Comparison of ENCODE assay signal across 8 cellular contexts in genomic region chr22:38982008-38982927, GRCh38. TPM values are rescaled to one million over a fixed set of nuclear protein-coding genes. Genes with fewer than 3 reads are reported as not detected.
DNase-seq lines count a peak whose midpoint lies in the region; ATAC-seq, FAIRE-seq and TF ChIP-seq lines count a peak whose summit lies in the region.

APOBEC3B (plus strand) TSS chr22:38982347; CDS start chr22:38982454, 107 bp downstream.

- H3K36me3 Mint-ChIP-seq in activated naive CD4-positive, alpha-beta T cell treated with anti-CD3 and anti-CD28 coated beads, Interleukin-2, amount 10 ng/mL, durations not matched to agents 7 days and 5 days: peaks cover 17% of the 10 kb centered on the region

- intact Hi-C loops in Right ventricle myocardium superior (cut with DNase I): no loop called here

- peak; percentile 80 for FAIRE-seq in A549 (lab: Jason Lieb, UNC)

- H3K27ac ChIP-seq in A549 (peak within 1 kb of the TSS; percentile 75 to 95), tibial nerve (peak within 1 kb of the TSS in 3 of 4 donors; percentile 69 to 80 (median 76))

- POLR2A ChIA-PET in A549 (lab: Yijun Ruan, JAX): no interaction called here

- ATAC-seq in A549 (peak; percentile 98 to 99), GM18861 (IDR thresholded peaks at IDR 0.05; ENCODE audit: unreplicated experiment) (peak; percentile 41), HG03378 (IDR thresholded peaks at IDR 0.05; ENCODE audit: unreplicated experiment) (peak; percentile 40), Right ventricle myocardium superior (ENCODE audit: poor library complexity) (peak; percentile 99)

- H3K36me3 ChIP-seq in tibial nerve: no peaks in the 10 kb centered on the region

- TF ChIP-seq RAD21 in A549 (conservative IDR thresholded peaks at IDR 0.05 in 1 of 2, IDR thresholded peaks at IDR 0.05 in 1 of 2): no peak

- peaks cover 57% of the 10 kb centered on the region for H3K4me1 Mint-ChIP-seq in activated naive CD4-positive, alpha-beta T cell treated with anti-CD3 and anti-CD28 coated beads, Interleukin-2, amount 10 ng/mL, durations not matched to agents 7 days and 5 days

- H3K4me1 ChIP-seq in A549: peaks cover 13% of the 10 kb centered on the region; the same call in 2 of the 3 replicates
- peaks cover 0 to 22% (median 7%) of the 10 kb centered on the region in 4 donors for H3K4me1 ChIP-seq in tibial nerve

- TF ChIP-seq EP300 in A549 (IDR thresholded peaks at IDR 0.05) (no peak), tibial nerve (IDR thresholded peaks at IDR 0.05) (peak in 1 of 2 donors; percentile 65)

- TF ChIP-seq CTCF in A549 (IDR thresholded peaks at IDR 0.05) (no peak), tibial nerve (IDR thresholded peaks at IDR 0.05) (no peak)

- peaks cover 9% of the 10 kb centered on the region for H3K9me3 Mint-ChIP-seq in activated naive CD4-positive, alpha-beta T cell treated with anti-CD3 and anti-CD28 coated beads, Interleukin-2, amount 10 ng/mL, durations not matched to agents 7 days and 5 days

- peak; percentile 85 to 91 for DNase-seq in A549 (ENCODE audit: low read depth in 1 of 2, low spot score in 1 of 2)
- DNase-seq in SIG-M5 treated with dmso at 0.1 percent for 504 hours (lab: John Stamatoyannopoulos, UW; ENCODE audit: unreplicated experiment): peak; percentile 90
- DNase-seq in activated naive CD4-positive, alpha-beta T cell treated with anti-CD3 and anti-CD28 coated beads, Interleukin-2, amount 10 ng/mL, durations not matched to agents 7 days and 5 days: peak; percentile 84
- DNase-seq in Right ventricle myocardium superior: peak; percentile 77
- peak; percentile 87 for DNase-seq in pons (ENCODE audit: low spot score)
- DNase-seq in tibial nerve (ENCODE audit: low spot score in 2 of 2): peak; percentile 68 to 88

- H3K4me3 ChIP-seq in A549 (peak within 1 kb of the TSS; percentile 45), tibial nerve (peak within 1 kb of the TSS in 3 of 4 donors; percentile 35 to 56 (median 54))

- H3K4me2 ChIP-seq in A549: peak within 1 kb of the TSS; percentile 84

- peaks cover 50% of the 10 kb centered on the region for H3K27me3 Mint-ChIP-seq in activated naive CD4-positive, alpha-beta T cell treated with anti-CD3 and anti-CD28 coated beads, Interleukin-2, amount 10 ng/mL, durations not matched to agents 7 days and 5 days

- H3K27ac Mint-ChIP-seq in activated naive CD4-positive, alpha-beta T cell treated with anti-CD3 and anti-CD28 coated beads, Interleukin-2, amount 10 ng/mL, durations not matched to agents 7 days and 5 days: peak within 1 kb of the TSS; percentile 86

- H3K9me3 ChIP-seq in A549 (0 out of 3 replicates have a peak, but pooled peaks cover 7% of the 10 kb centered on the region), tibial nerve (no peaks in the 10 kb centered on the region)

- peak within 1 kb of the TSS; percentile 70 for H3K4me3 Mint-ChIP-seq in activated naive CD4-positive, alpha-beta T cell treated with anti-CD3 and anti-CD28 coated beads, Interleukin-2, amount 10 ng/mL, durations not matched to agents 7 days and 5 days

- 19% methylated on average over 10 of the region's 16 CpGs for WGBS in A549 (ENCODE audit: missing lambda C conversion rate)
- WGBS in tibial nerve, 2 donors: 9 to 14% methylated on average over 11 to 16 of the region's 16 CpGs

- H3K27me3 ChIP-seq in tibial nerve: no peaks in the 10 kb centered on the region

- TF ChIP-seq POLR2A in A549 (IDR thresholded peaks at IDR 0.05; ENCODE audit: low read length) (no peak), tibial nerve (IDR thresholded peaks at IDR 0.05) (no peak)

- CTCF ChIA-PET in A549 (lab: Yijun Ruan, JAX): interaction anchor here (0.5 to 3.3 kb wide), 5 partner anchors 9 to 114 kb away, joined by 3 to 15 read pairs (median 3); no protein-coding TSS in a partner anchor
- CTCF ChIA-PET in activated naive CD4-positive, alpha-beta T cell treated with anti-CD3 and anti-CD28 coated beads, Interleukin-2, amount 10 ng/mL, durations not matched to agents 7 days and 5 days (lab: Charles Lee): interaction anchor here (1.2 to 1.4 kb wide), 2 partner anchors 21 to 24 kb away, joined by 5 to 12 read pairs; no protein-coding TSS in a partner anchor

TF ChIP-seq in A549, 52 proteins besides CTCF, POLR2A, EP300 and RAD21:
- TF ChIP-seq E2F6 (IDR thresholded peaks at IDR 0.05; ENCODE audit: borderline replicate concordance, low read depth) (peak; percentile 94), JUN (IDR thresholded peaks at IDR 0.05) (peak in 1 of 2 experiments; percentile 21; a peak in 1 of 5 replicates), CBX2 (IDR thresholded peaks at IDR 0.05; ENCODE audit: borderline replicate concordance, low read depth) (no peak), MYC (IDR thresholded peaks at IDR 0.05; ENCODE audit: borderline replicate concordance, low read length) (no peak), FOSL2 (IDR thresholded peaks at IDR 0.05) (peak; percentile 27; the same call in 1 of the 2 replicates), FOSL2 (CRISPR knock-in tag; IDR thresholded peaks at IDR 0.05) (peak; percentile 88), EHMT2 (IDR thresholded peaks at IDR 0.05; ENCODE audit: low read depth) (no peak), JUNB (IDR thresholded peaks at IDR 0.05) (no peak)
- TF ChIP-seq, protein P1, sequence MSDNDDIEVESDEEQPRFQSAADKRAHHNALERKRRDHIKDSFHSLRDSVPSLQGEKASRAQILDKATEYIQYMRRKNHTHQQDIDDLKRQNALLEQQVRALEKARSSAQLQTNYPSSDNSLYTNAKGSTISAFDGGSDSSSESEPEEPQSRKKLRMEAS (IDR thresholded peaks at IDR 0.05): peak; percentile 65

RNA-seq across cellular contexts. Expression of gene APOBEC3B, which starts in this region (rescaled TPM):
- polyA plus RNA-seq in A549 (2011; rRNA removed): 14.7 and 16.7 TPM in 2 replicates
- 17.7 and 18.8 TPM in 2 replicates for polyA plus RNA-seq in A549 (2012; cell fraction: cytosol; rRNA removed)
- 23.5 and 30.0 TPM in 2 replicates for polyA plus RNA-seq in A549 (2012; cell fraction: nucleus; rRNA removed)
- polyA plus RNA-seq in A549 (2017; fragmentation: RNase III; extraction: RNeasy Plus Mini Kit Qiagen cat#74134 plus additional on column Dnase treatment): 17.9 to 19.6 TPM (median 19.1 TPM) in 3 replicates
- 14.1 and 17.4 TPM in 2 replicates for polyA minus RNA-seq in A549 (2011; rRNA and poly(A)+ RNA removed)
- total RNA-seq in Right ventricle myocardium superior: 0.75 TPM
- 1 to 10 TPM in 1 of 4 donors, under 1 TPM in 2, not detected in 1; 0.39 to 3.3 (median 0.60) TPM for total RNA-seq in tibial nerve

Comparison
In these comparisons a context has a peak if more than half of its experiments do, and no peak if none do; other contexts are left out.
1. Peak in every context shown above with its lines: DNase-seq, ATAC-seq, H3K4me3 ChIP-seq and H3K27ac ChIP-seq.
2. Peak in DNase-seq and ATAC-seq in Right ventricle myocardium superior; RNA of the gene not detected or under 1 TPM.
3. ATAC-seq: peak in every context shown above with its lines; median percentile 99 in Right ventricle myocardium superior; 98 in A549; 41 in GM18861; 40 in HG03378.